In genomic region chr2:135663148-135663700, GRCh38 we compare ENCODE assay signal across 26 cellular contexts.
DNase-seq lines count a peak whose midpoint lies in the region; ATAC-seq and TF ChIP-seq lines count a peak whose summit lies in the region.
"Had no signal": no experiment of that assay in that cellular context is flagged by ENCODE, and none has a peak within 500 bp of the region (broad histone marks: within the 10 kb centered on the region; RNA-seq: fewer than 3 reads in every experiment).

No MANE protein-coding gene starts in this region.

- no peak overlapping the region for H2AFZ ChIP-seq in IMR-90 (replicated peaks; ENCODE audit: low read length, poor library complexity)
- H2AFZ ChIP-seq: GM23338 had no signal

- no peaks in the 10 kb centered on the region for H3K27me3 ChIP-seq in IMR-90 (ENCODE audit: control insufficient read depth, insufficient read depth, low read length)
- H3K27me3 ChIP-seq: BE2C had no signal

- TF ChIP-seq CTCF in IMR-90 (conservative IDR thresholded peaks at IDR 0.05; ENCODE audit: low read depth, low read length) (no peak), mucosa of descending colon (IDR thresholded peaks at IDR 0.05) (no peak)

- no peak overlapping the region for H2BK120ac ChIP-seq in IMR-90 (ENCODE audit: low read depth, low read length)

- H3K79me1 ChIP-seq in IMR-90 (ENCODE audit: low read depth in 1 of 2, low read length in 2 of 2): no peaks in the 10 kb centered on the region; a peak in 1 of 4 replicates

- H2AK9ac ChIP-seq in IMR-90 (replicated peaks; ENCODE audit: low read depth, low read length, poor library complexity): no peak overlapping the region

- H3K9me1 ChIP-seq in IMR-90 (ENCODE audit: insufficient read depth, low read length): 0 out of 2 replicates have a peak, but pooled peaks cover 2% of the 10 kb centered on the region

- no peak overlapping the region for H2BK20ac ChIP-seq in IMR-90 (ENCODE audit: low read depth, low read length)

- no peak overlapping the region for H3K9ac ChIP-seq in IMR-90 (ENCODE audit: low read depth, low read length)

- H4K91ac ChIP-seq in IMR-90 (ENCODE audit: insufficient read depth, low read depth, low read length): no peak overlapping the region

- CTCF ChIA-PET in IMR-90 (lab: Yijun Ruan, JAX): interaction anchor here (0.8 kb wide), 1 partner anchor 21 kb away, joined by 3 read pairs; no protein-coding TSS in a partner anchor

- no peak overlapping the region for H3K14ac ChIP-seq in IMR-90 (replicated peaks; ENCODE audit: low read depth, low read length)

- H3K56ac ChIP-seq in IMR-90 (ENCODE audit: extremely low read depth, insufficient read depth, low read length): no peak overlapping the region

- H3K18ac ChIP-seq in IMR-90 (ENCODE audit: low read depth, low read length): no peak overlapping the region

- H3K9me3 ChIP-seq in IMR-90 (ENCODE audit: control insufficient read depth, insufficient read depth, low read length) (no peaks in the 10 kb centered on the region), mucosa of descending colon (no peaks in the 10 kb centered on the region)
- H3K9me3 ChIP-seq: BE2C, HAP-1 had no signal

- H4K5ac ChIP-seq in IMR-90 (ENCODE audit: low read depth, low read length): no peak overlapping the region

- H3K4me3 ChIP-seq in IMR-90 (ENCODE audit: insufficient read depth, low read depth, low read length): no peak overlapping the region
- no peak overlapping the region for H3K4me3 ChIP-seq in mucosa of descending colon
- H3K4me3 ChIP-seq: GM23338, HAP-1 had no signal

- ATAC-seq in IMR-90 (ENCODE audit: low read depth) (peak; percentile 29; the same call in 1 of the 2 replicates), SK-N-SH treated with all-trans-retinoic acid at 6 μM for 48 hours (peak; percentile 85), mucosa of descending colon (peak; percentile 34)
- ATAC-seq: GM23338, Panc1 had no signal

- H4K20me1 ChIP-seq in IMR-90 (ENCODE audit: insufficient read depth, low read length): no peaks in the 10 kb centered on the region

- peaks cover 5% of the 10 kb centered on the region for H3K4me1 ChIP-seq in IMR-90 (ENCODE audit: control insufficient read depth, insufficient read depth, low read length)
- H3K4me1 ChIP-seq in mucosa of descending colon (ENCODE audit: low read depth): no peaks in the 10 kb centered on the region
- H3K4me1 ChIP-seq: BE2C had no signal

- H3K27me3 Mint-ChIP-seq in activated CD4-positive, alpha-beta T cell treated with anti-CD3 and anti-CD28 coated beads, Interleukin-2, amount 10 ng/mL, durations not matched to agents 24 days and 14 days: no peaks in the 10 kb centered on the region
- H3K27me3 Mint-ChIP-seq in T-helper 2 cell treated with Interferon-gamma antibody and Interleukin-4, amounts not matched to agents 5 μg/mL and 100 μg/mL, for 36 hours (ENCODE audit: low read depth): no peaks in the 10 kb centered on the region
- H3K27me3 Mint-ChIP-seq: CD8-positive, alpha-beta memory T cell had no signal

- no peak for TF ChIP-seq POLR2A in IMR-90 (IDR thresholded peaks at IDR 0.05; ENCODE audit: low read depth, low read length)

- H3K4me1 Mint-ChIP-seq in activated CD4-positive, alpha-beta T cell treated with anti-CD3 and anti-CD28 coated beads, Interleukin-2, amount 10 ng/mL, durations not matched to agents 24 days and 14 days: peaks cover 32% of the 10 kb centered on the region
- H3K4me1 Mint-ChIP-seq in T-helper 2 cell treated with Interferon-gamma antibody and Interleukin-4, amounts not matched to agents 5 μg/mL and 100 μg/mL, for 36 hours (ENCODE audit: low read depth): peaks cover 36% of the 10 kb centered on the region

- H3K9me3 Mint-ChIP-seq in activated CD4-positive, alpha-beta T cell treated with anti-CD3 and anti-CD28 coated beads, Interleukin-2, amount 10 ng/mL, durations not matched to agents 24 days and 14 days: no peaks in the 10 kb centered on the region
- no peaks in the 10 kb centered on the region for H3K9me3 Mint-ChIP-seq in T-helper 2 cell treated with Interferon-gamma antibody and Interleukin-4, amounts not matched to agents 5 μg/mL and 100 μg/mL, for 36 hours
- H3K9me3 Mint-ChIP-seq: CD8-positive, alpha-beta memory T cell; GM23338 had no signal

- no peak overlapping the region for H4K8ac ChIP-seq in IMR-90 (ENCODE audit: low read depth in 2 of 2, low read length in 2 of 2)

- H3K23ac ChIP-seq in IMR-90 (ENCODE audit: low read depth, low read length): no peak overlapping the region

- no peak overlapping the region for H3K27ac ChIP-seq in IMR-90 (ENCODE audit: insufficient read depth, low read length)
- H3K27ac ChIP-seq: 22Rv1, RWPE1 had no signal

- intact Hi-C loops in activated CD4-positive, alpha-beta T cell treated with anti-CD3 and anti-CD28 coated beads, Interleukin-2, amount 10 ng/mL, durations not matched to agents 24 days and 14 days (cut with micrococcal nuclease): loop anchor here (2.0 to 10.0 kb wide), 4 partner anchors 79 to 719 kb away; partner anchors contain the start of gene UBXN4
- intact Hi-C loops in IMR-90 (cut with micrococcal nuclease): no loop called here
- intact Hi-C loops in mucosa of descending colon (cut with DNase I, micrococcal nuclease): no loop called here

- no peak overlapping the region for H3K4ac ChIP-seq in IMR-90 (ENCODE audit: low read depth, low read length)

- no TSS peak for BruUV-seq in IMR-90 (replicated peaks; lab: Mats Ljungman, UMichigan)

- in situ Hi-C loops in IMR-90 (cut with MboI; ENCODE audit: low sequenced_read_pairs): no loop called here

- no peak overlapping the region for H3K4me2 ChIP-seq in IMR-90 (ENCODE audit: low read depth, low read length)
- H3K4me2 ChIP-seq: GM23338 had no signal

- peak overlapping the region; percentile 32 for H3K27ac Mint-ChIP-seq in activated CD4-positive, alpha-beta T cell treated with anti-CD3 and anti-CD28 coated beads, Interleukin-2, amount 10 ng/mL, durations not matched to agents 24 days and 14 days
- no peak overlapping the region for H3K27ac Mint-ChIP-seq in T-helper 2 cell treated with Interferon-gamma antibody and Interleukin-4, amounts not matched to agents 5 μg/mL and 100 μg/mL, for 36 hours
- H3K27ac Mint-ChIP-seq: CD14-positive monocyte; CD8-positive, alpha-beta memory T cell; GM23338 had no signal

- no peak overlapping the region for H2BK15ac ChIP-seq in IMR-90 (ENCODE audit: low read depth, low read length)

- DNase-seq in activated CD4-positive, alpha-beta T cell treated with anti-CD3 and anti-CD28 coated beads, Interleukin-2, amount 10 ng/mL, durations not matched to agents 24 days and 14 days: no peak
- DNase-seq in activated CD4-positive, alpha-beta T cell treated with anti-CD3 and anti-CD28 coated beads for 1 hour: no peak
- DNase-seq in IMR-90: peak; percentile 38
- no peak for DNase-seq in mucosa of descending colon
- no peak for DNase-seq in T-helper 2 cell treated with Interferon-gamma antibody and Interleukin-4, amounts not matched to agents 5 μg/mL and 100 μg/mL, for 36 hours (ENCODE audit: low spot score)
- no peak for DNase-seq in midbrain (lab: John Stamatoyannopoulos, UW)
- DNase-seq in activated CD8-positive, alpha-beta memory T cell treated with anti-CD3 and anti-CD28 coated beads, Interleukin-2, amount 50 U/mL, for 48 hours: no peak
- DNase-seq: ACHN; BE2C; Calu3; CD8-positive, alpha-beta memory T cell; DMS79 treated with DMSO at 0.1 percent for 48 hours; NCI-H1105 treated with DMSO at 0.1 percent for 48 hours; NCI-H2029; NCI-H446 treated with DMSO at 0.1 percent for 48 hours; NCI-H526; NCI-H82; NK-92 treated with Interleukin-12 subunit alpha and Interleukin-12 subunit beta, amount 100 ng/mL, for 24 hours; SHP77 had no signal

- H3K4me3 Mint-ChIP-seq in activated CD4-positive, alpha-beta T cell treated with anti-CD3 and anti-CD28 coated beads, Interleukin-2, amount 10 ng/mL, durations not matched to agents 24 days and 14 days: no peak overlapping the region
- no peak overlapping the region for H3K4me3 Mint-ChIP-seq in T-helper 2 cell treated with Interferon-gamma antibody and Interleukin-4, amounts not matched to agents 5 μg/mL and 100 μg/mL, for 36 hours
- H3K4me3 Mint-ChIP-seq: CD14-positive monocyte; CD8-positive, alpha-beta memory T cell; GM23338 had no signal

- no peak overlapping the region for H2AK5ac ChIP-seq in IMR-90 (ENCODE audit: low read depth, low read length)

- no peak overlapping the region for H2BK5ac ChIP-seq in IMR-90 (ENCODE audit: low read depth, low read length, poor library complexity, severe bottlenecking)

- dilution Hi-C loops in IMR-90 (cut with HindIII; ENCODE audit: low sequenced_read_pairs, unreplicated experiment): no loop called here

- H3K36me3 Mint-ChIP-seq in activated CD4-positive, alpha-beta T cell treated with anti-CD3 and anti-CD28 coated beads, Interleukin-2, amount 10 ng/mL, durations not matched to agents 24 days and 14 days (ENCODE audit: low read depth): peaks cover 40% of the 10 kb centered on the region
- peaks cover 37% of the 10 kb centered on the region for H3K36me3 Mint-ChIP-seq in T-helper 2 cell treated with Interferon-gamma antibody and Interleukin-4, amounts not matched to agents 5 μg/mL and 100 μg/mL, for 36 hours (ENCODE audit: low read depth)

- POLR2A ChIA-PET in IMR-90 (lab: Charles Lee; ENCODE audit: unreplicated experiment): no interaction called here

- no peak for TF ChIP-seq RAD21 in IMR-90 (IDR thresholded peaks at IDR 0.05; ENCODE audit: low read length)

- H3K36me3 ChIP-seq in IMR-90 (ENCODE audit: control insufficient read depth, insufficient read depth, low read length) (peaks cover 7% of the 10 kb centered on the region), mucosa of descending colon (ENCODE audit: low read depth) (no peaks in the 10 kb centered on the region)
- H3K36me3 ChIP-seq: BE2C, HAP-1 had no signal

TF ChIP-seq in IMR-90, 13 proteins besides CTCF, POLR2A, EP300 and RAD21 (continues in another document):
- TF ChIP-seq MXI1 (IDR thresholded peaks at IDR 0.05; ENCODE audit: borderline replicate concordance, low read depth, low read length) (no peak), BHLHE40 (IDR thresholded peaks at IDR 0.05; ENCODE audit: low read depth, low read length) (no peak), NFE2L2 (IDR thresholded peaks at IDR 0.05; ENCODE audit: low read depth, low read length) (no peak), MAFK (IDR thresholded peaks at IDR 0.05; ENCODE audit: low read depth, low read length) (no peak), FOS (IDR thresholded peaks at IDR 0.05; ENCODE audit: low read depth, low read length) (no peak)

TF ChIP-seq in SK-N-SH treated with all-trans-retinoic acid at 6 μM for 48 hours, 23 proteins besides CTCF, POLR2A, EP300 and RAD21 (continues in another document):
- peak; percentile 75 for TF ChIP-seq ZC3H10 (CRISPR knock-in tag; IDR thresholded peaks at IDR 0.05)

Comparison
In these comparisons a context has a peak if more than half of its experiments do, and no peak if none do; other contexts are left out.
1. ATAC-seq: peak in every context shown above with its lines; median percentile 85 in SK-N-SH treated with all-trans-retinoic acid at 6 μM for 48 hours; 34 in mucosa of descending colon; 29 in IMR-90.